ENCODE assay signal across 8 cellular contexts in genomic region chr2:101769726-101770125, GRCh38.
A peak's percentile ranks its signal among the peaks of the same experiment; 100 is the strongest.
DNase-seq lines count a peak whose midpoint lies in the region; ATAC-seq and TF ChIP-seq lines count a peak whose summit lies in the region.
"Not testable (repeated sequence)": the region's sequence is repeated elsewhere in the genome, so short reads cannot be mapped to it uniquely, and the experiment has no call there.

No MANE protein-coding gene starts in this region.

- TF ChIP-seq POLR2A in esophagus muscularis mucosa (IDR thresholded peaks at IDR 0.05; ENCODE audit: low read depth) = not testable (repeated sequence)

- H4K20me1 ChIP-seq in GM23248 (ENCODE audit: insufficient read depth) (peaks cover 35% of the 10 kb centered on the region), smooth muscle cell (ENCODE audit: low read depth) (peaks cover 100% of the 10 kb centered on the region)

- not testable (repeated sequence) for H3K36me3 ChIP-seq in GM23248 (ENCODE audit: low read depth); SJCRH30; esophagus muscularis mucosa; smooth muscle cell (ENCODE audit: low read depth)

- H3K4me1 Mint-ChIP-seq in CD14-positive monocyte (peaks cover 75% of the 10 kb centered on the region), brain (peaks cover 98% of the 10 kb centered on the region), type B pancreatic cell (ENCODE audit: unreplicated experiment) (peaks cover 79% of the 10 kb centered on the region)
- H3K4me1 Mint-ChIP-seq in naive thymus-derived CD8-positive, alpha-beta T cell = peaks cover 50 to 94% (median 90%) of the 10 kb centered on the region in 4 donors

- H3K9me3 Mint-ChIP-seq in CD14-positive monocyte; brain; naive thymus-derived CD8-positive, alpha-beta T cell; type B pancreatic cell: not testable (repeated sequence)

- peaks cover 88% of the 10 kb centered on the region for H3F3A ChIP-seq in GM23248 (ENCODE audit: insufficient read depth)
- H3F3A ChIP-seq in smooth muscle cell (ENCODE audit: low read depth) = peaks cover 12% of the 10 kb centered on the region

- POLR2A ChIA-PET in naive thymus-derived CD8-positive, alpha-beta T cell (lab: Charles Lee) = interaction anchor here (0.7 kb wide), 1 partner anchor 55 kb away, joined by 6 read pairs; no protein-coding TSS in a partner anchor

- not testable (repeated sequence) for H3K4me3 ChIP-seq in GM23248, SJCRH30, esophagus muscularis mucosa, smooth muscle cell

- not testable (repeated sequence) for H3K4me3 Mint-ChIP-seq in CD14-positive monocyte, brain, type B pancreatic cell
- H3K4me3 Mint-ChIP-seq in naive thymus-derived CD8-positive, alpha-beta T cell = peak overlapping the region in 2 of 10 donors; percentile 31 to 72

- H3K27me3 Mint-ChIP-seq in CD14-positive monocyte (ENCODE audit: low read depth in 3 of 3); brain; naive thymus-derived CD8-positive, alpha-beta T cell; type B pancreatic cell: not testable (repeated sequence)

- TF ChIP-seq EP300 in esophagus muscularis mucosa (IDR thresholded peaks at IDR 0.05) = not testable (repeated sequence)

- not testable (repeated sequence) for H3K9me3 ChIP-seq in GM23248 (ENCODE audit: low read depth); SJCRH30 (replicated peaks); esophagus muscularis mucosa; smooth muscle cell (replicated peaks; ENCODE audit: low read depth)

- H3K27me3 ChIP-seq in GM23248 (replicated peaks; ENCODE audit: insufficient read depth); SJCRH30; esophagus muscularis mucosa; smooth muscle cell (ENCODE audit: low read depth): not testable (repeated sequence)

- in situ Hi-C loops in GM23248 (cut with MboI) = not testable (repeated sequence)

- ATAC-seq in naive thymus-derived CD8-positive, alpha-beta T cell = not testable (repeated sequence)

- not testable (repeated sequence) for H3K4me2 ChIP-seq in GM23248 (ENCODE audit: unreplicated experiment); smooth muscle cell

- TF ChIP-seq CTCF in CD14-positive monocyte (IDR thresholded peaks at IDR 0.05); brain (conservative IDR thresholded peaks at IDR 0.05); esophagus muscularis mucosa (IDR thresholded peaks at IDR 0.05); smooth muscle cell (IDR thresholded peaks at IDR 0.05; ENCODE audit: borderline replicate concordance, insufficient read depth, poor library complexity, severe bottlenecking); type B pancreatic cell (conservative IDR thresholded peaks at IDR 0.05): not testable (repeated sequence)

- intact Hi-C loops in CD14-positive monocyte (cut with micrococcal nuclease); esophagus muscularis mucosa (cut with DNase I): not testable (repeated sequence)

- H3K27ac ChIP-seq in GM23248 (peak overlapping the region; percentile 71; the same call in 1 of the 2 replicates), SJCRH30 (0 out of 2 replicates have a peak overlapping the region, but pooled peaks have one; percentile 20), smooth muscle cell (ENCODE audit: low read depth) (peak overlapping the region; percentile 4)
- not testable (repeated sequence) for H3K27ac ChIP-seq in esophagus muscularis mucosa (replicated peaks in 1 of 4)

- H3K27ac Mint-ChIP-seq in CD14-positive monocyte = peak overlapping the region in 4 of 7 donors; percentile 15 to 72 (median 24)
- H3K27ac Mint-ChIP-seq in brain = peak overlapping the region in 3 of 5 experiments; percentile 2 to 88 (median 38)
- peak overlapping the region in 6 of 10 donors; percentile 2 to 72 (median 22) for H3K27ac Mint-ChIP-seq in naive thymus-derived CD8-positive, alpha-beta T cell
- peak overlapping the region; percentile 11 for H3K27ac Mint-ChIP-seq in type B pancreatic cell

- peaks cover 100% of the 10 kb centered on the region for H3K79me2 ChIP-seq in GM23248 (ENCODE audit: insufficient read depth)
- H3K79me2 ChIP-seq in smooth muscle cell (ENCODE audit: low read depth) = peaks cover 100% of the 10 kb centered on the region

- WGBS in GM23248 (ENCODE audit: low coverage in 1 of 2, low lambda C conversion rate in 2 of 2, missing lambda C conversion rate in 2 of 2), 2 experiments = 92 to 93% methylated on average over 3 of the region's 3 CpGs
- WGBS in esophagus muscularis mucosa = 80% methylated on average over 3 of the region's 3 CpGs
- 39% methylated on average over 3 of the region's 3 CpGs for WGBS in smooth muscle cell (ENCODE audit: low lambda C conversion rate)

- peaks cover 81% of the 10 kb centered on the region for H3K4me1 ChIP-seq in GM23248 (ENCODE audit: insufficient read depth)
- H3K4me1 ChIP-seq in SJCRH30 = peaks cover 54% of the 10 kb centered on the region
- peaks cover 78 to 89% (median 84%) of the 10 kb centered on the region in 4 donors for H3K4me1 ChIP-seq in esophagus muscularis mucosa
- peaks cover 64% of the 10 kb centered on the region for H3K4me1 ChIP-seq in smooth muscle cell (ENCODE audit: low read depth)

- H3K9ac ChIP-seq in GM23248; smooth muscle cell (ENCODE audit: low read depth): not testable (repeated sequence)

- not testable (repeated sequence) for DNase-seq in CD14-positive monocyte (ENCODE audit: low spot score); GM23248; naive thymus-derived CD8-positive, alpha-beta T cell; smooth muscle cell (lab: John Stamatoyannopoulos, UW; ENCODE audit: unreplicated experiment); type B pancreatic cell (ENCODE audit: extremely low spot score, unreplicated experiment)
- DNase-seq in SJCRH30 = peak; percentile 33 to 66
- peak; percentile 34 for DNase-seq in esophagus muscularis mucosa (ENCODE audit: extremely low spot score)

- not testable (repeated sequence) for H3K36me3 Mint-ChIP-seq in CD14-positive monocyte; naive thymus-derived CD8-positive, alpha-beta T cell; type B pancreatic cell
- peaks cover 17% of the 10 kb centered on the region for H3K36me3 Mint-ChIP-seq in brain

- H2AFZ ChIP-seq in GM23248; smooth muscle cell (ENCODE audit: low read depth): not testable (repeated sequence)

- not testable (repeated sequence) for H3K9me2 ChIP-seq in GM23248 (ENCODE audit: insufficient read depth)
